ENCODE assay signal across 8 cellular contexts in genomic region chr9:14353222-14354056, GRCh38. TPM values are rescaled to one million over a fixed set of nuclear protein-coding genes. Genes with fewer than 3 reads are reported as not detected.
DNase-seq lines count a peak whose midpoint lies in the region; ATAC-seq and TF ChIP-seq lines count a peak whose summit lies in the region.

No MANE protein-coding gene starts in this region.

- DNase-seq in DMS 273 treated with DMSO at 0.1 percent for 48 hours (lab: John Stamatoyannopoulos, UW), result peak; percentile 34
- peak; percentile 71 for DNase-seq in HT1080 (ENCODE audit: low read depth)
- peak; percentile 84 for DNase-seq in OCI-M1 (lab: John Stamatoyannopoulos, UW)
- peak; percentile 81 for DNase-seq in activated T-cell treated with anti-CD3 and anti-CD28 coated beads, Interleukin-2, amount 50 U/mL, for 24 hours
- DNase-seq in esophagus squamous epithelium (lab: John Stamatoyannopoulos, UW), result no peak
- peak; percentile 70 for DNase-seq in stimulated activated naive CD4-positive, alpha-beta T cell treated with Interleukin-2 at 50 U/mL for 16 hours (lab: John Stamatoyannopoulos, UW)

- peaks cover 8% of the 10 kb centered on the region for H3K4me1 Mint-ChIP-seq in activated T-cell treated with anti-CD3 and anti-CD28 coated beads, Interleukin-2, amount 50 U/mL, for 24 hours (ENCODE audit: low read depth)
- H3K4me1 Mint-ChIP-seq in nephron, result peaks cover 86% of the 10 kb centered on the region

- peak; percentile 59 to 96 (median 88) for TF ChIP-seq CTCF in esophagus squamous epithelium (IDR thresholded peaks at IDR 0.05)
- peak; percentile 87 to 92 (median 90) for TF ChIP-seq CTCF in nephron (IDR thresholded peaks at IDR 0.05; ENCODE audit: unreplicated experiment in 3 of 3)

- no peaks in the 10 kb centered on the region for H3K9me3 Mint-ChIP-seq in activated T-cell treated with anti-CD3 and anti-CD28 coated beads, Interleukin-2, amount 50 U/mL, for 24 hours
- no peaks in the 10 kb centered on the region for H3K9me3 Mint-ChIP-seq in nephron

- peak overlapping the region; percentile 44 to 89 (median 84) for H3K27ac ChIP-seq in esophagus squamous epithelium

- H3K27me3 ChIP-seq in esophagus squamous epithelium, result peaks cover 0 to 34% (median 0%) of the 10 kb centered on the region in 4 donors

- intact Hi-C loops in esophagus squamous epithelium (cut with DNase I), result no loop called here

- H3K9me3 ChIP-seq in esophagus squamous epithelium, result no peaks in the 10 kb centered on the region

- peaks cover 6 to 51% (median 19%) of the 10 kb centered on the region in 3 donors for H3K4me1 ChIP-seq in esophagus squamous epithelium

- TF ChIP-seq POLR2A in esophagus squamous epithelium (IDR thresholded peaks at IDR 0.05), result no peak

- H3K36me3 ChIP-seq in esophagus squamous epithelium, result no peaks in the 10 kb centered on the region

- H3K27ac Mint-ChIP-seq in activated T-cell treated with anti-CD3 and anti-CD28 coated beads, Interleukin-2, amount 50 U/mL, for 24 hours, result no peak overlapping the region
- H3K27ac Mint-ChIP-seq in nephron, result peak overlapping the region in 1 of 3 experiments; percentile 66

- no peaks in the 10 kb centered on the region for H3K36me3 Mint-ChIP-seq in activated T-cell treated with anti-CD3 and anti-CD28 coated beads, Interleukin-2, amount 50 U/mL, for 24 hours (ENCODE audit: low read depth)
- peaks cover 3% of the 10 kb centered on the region for H3K36me3 Mint-ChIP-seq in nephron (ENCODE audit: low read depth)

- WGBS in esophagus squamous epithelium, 2 donors, result 15 to 24% methylated on average over 9 to 17 of the region's 18 CpGs

- H3K4me3 Mint-ChIP-seq in activated T-cell treated with anti-CD3 and anti-CD28 coated beads, Interleukin-2, amount 50 U/mL, for 24 hours, result no peak overlapping the region
- H3K4me3 Mint-ChIP-seq in nephron, result peak overlapping the region in 2 of 3 experiments; percentile 10 to 47

- peaks cover 70% of the 10 kb centered on the region for H3K27me3 Mint-ChIP-seq in activated T-cell treated with anti-CD3 and anti-CD28 coated beads, Interleukin-2, amount 50 U/mL, for 24 hours
- peaks cover 38% of the 10 kb centered on the region for H3K27me3 Mint-ChIP-seq in nephron (ENCODE audit: low read depth)

- ATAC-seq in GM21447 (IDR thresholded peaks at IDR 0.05; ENCODE audit: unreplicated experiment), result peak; percentile 88

- H3K4me3 ChIP-seq in esophagus squamous epithelium, result peak overlapping the region in 2 of 4 donors; percentile 8 to 53

RNA-seq across cellular contexts. Expression of gene NFIB, which starts 39.5 kb away (rescaled TPM):
- total RNA-seq in HT1080 (2014; rRNA removed; shearing (Covaris generic)), result 8.8 and 10.9 TPM in 2 replicates
- polyA plus RNA-seq in HT1080 (2015; cell fraction: cytosol; rRNA removed), result 8.6 and 9.6 TPM in 2 replicates
- 9.4 and 13.5 TPM in 2 replicates for polyA plus RNA-seq in HT1080 (2015; cell fraction: nucleus; rRNA removed)
- 10 to 100 TPM; 16.8 to 38.1 (median 23.0) TPM for total RNA-seq in esophagus squamous epithelium
